In genomic region chrX:105038672-105039328, GRCh38 we compare ENCODE assay signal across 8 cellular contexts.
"Had no signal": no experiment of that assay in that cellular context is flagged by ENCODE, and none has a peak within 500 bp of the region (broad histone marks: within the 10 kb centered on the region; RNA-seq: fewer than 3 reads in every experiment).

No MANE protein-coding gene starts in this region.

- H3K27ac Mint-ChIP-seq: GM23338, H9, IgD-negative memory B cell had no signal

- H3K4me3 ChIP-seq: GM23338 had no signal

- FAIRE-seq: H1, H54, HTR-8/SVneo had no signal

- H3K4me2 ChIP-seq: GM23338 had no signal

- ATAC-seq: GM23338 had no signal

- DNase-seq: H9, HCEC 1CT, KBM-7 had no signal

- H3K36me3 Mint-ChIP-seq: IgD-negative memory B cell had no signal

- H3K4me3 Mint-ChIP-seq: GM23338, H9, IgD-negative memory B cell had no signal

- H2AFZ ChIP-seq: GM23338 had no signal

- H3K4me1 Mint-ChIP-seq: GM23338, H9, IgD-negative memory B cell had no signal
